ENCODE assay signal across 12 cellular contexts in genomic region chr16:31129568-31130335, GRCh38. TPM values are rescaled to one million over a fixed set of nuclear protein-coding genes. Genes with fewer than 3 reads are reported as not detected.
DNase-seq lines count a peak whose midpoint lies in the region; ATAC-seq, FAIRE-seq and TF ChIP-seq lines count a peak whose summit lies in the region.
"Had no signal": no experiment of that assay in that cellular context is flagged by ENCODE, and none has a peak within 500 bp of the region (broad histone marks: within the 10 kb centered on the region; RNA-seq: fewer than 3 reads in every experiment).

No MANE protein-coding gene starts in this region.

- FAIRE-seq in HepG2 (lab: Jason Lieb, UNC), result no peak
- FAIRE-seq: G401.6 had no signal

- H4K20me1 ChIP-seq in HepG2 (ENCODE audit: insufficient read depth, low read length), result no peaks in the 10 kb centered on the region

- in situ Hi-C loops in HepG2 (cut with HindIII; ENCODE audit: extremely low pct_ligation_motif_present, low pct_unique_long_range_greater_than_20kb), result no loop called here

- CTCF ChIA-PET in HepG2 (lab: Yijun Ruan, JAX; ENCODE audit: low intra/inter-chr PET ratio, low total read pairs), result no interaction called here

- no peak for DNase-seq in HepG2 (ENCODE audit: low spot score)
- DNase-seq in left cardiac atrium, result peak; percentile 81
- DNase-seq in pons (ENCODE audit: low spot score), result peak; percentile 37
- DNase-seq in dedifferentiated amniotic fluid mesenchymal stem cell (ENCODE audit: extremely low spot score), result no peak
- DNase-seq in DMS 273 treated with DMSO at 0.1 percent for 48 hours (lab: John Stamatoyannopoulos, UW), result no peak
- DNase-seq in cerebellar cortex (ENCODE audit: low spot score), result no peak
- no peak for DNase-seq in EL
- DNase-seq: activated CD8-positive, alpha-beta memory T cell treated with anti-CD3 and anti-CD28 coated beads, Interleukin-2, amount 50 U/mL, for 48 hours; MG63 had no signal

- peak overlapping the region; percentile 58 to 70 for H3K27ac ChIP-seq in liver (ENCODE audit: low read depth in 1 of 2, low read length in 2 of 2)
- H3K27ac ChIP-seq in HepG2 (ENCODE audit: extremely low read length, insufficient read depth, low read length), result no peak overlapping the region

- no peaks in the 10 kb centered on the region for H3K79me2 ChIP-seq in HepG2 (ENCODE audit: insufficient read depth, low read length)

- peaks cover 8 to 40% (median 13%) of the 10 kb centered on the region in 4 donors for H3K36me3 ChIP-seq in liver (ENCODE audit: control insufficient read depth in 4 of 4, insufficient read depth in 3 of 4, low read depth in 1 of 4, low read length in 3 of 4)
- peaks cover 17 to 18% of the 10 kb centered on the region in 2 experiments; a peak in 4 of 5 replicates for H3K36me3 ChIP-seq in HepG2 (replicated peaks in 1 of 2; ENCODE audit: control insufficient read depth in 1 of 2, insufficient read depth in 2 of 2, low read length in 2 of 2)

- H3K9ac ChIP-seq in liver (ENCODE audit: low read depth in 1 of 2, low read length in 2 of 2) (no peak overlapping the region), HepG2 (ENCODE audit: insufficient read depth, low read depth, low read length) (no peak overlapping the region)

- peaks cover 0 to 12% (median 2%) of the 10 kb centered on the region in 4 donors for H3K4me1 ChIP-seq in liver (ENCODE audit: control insufficient read depth in 4 of 4, insufficient read depth in 4 of 4, low read length in 3 of 4)
- H3K4me1 ChIP-seq in HepG2 (ENCODE audit: insufficient read depth, low read length), result peaks cover 12% of the 10 kb centered on the region

- H3K4me2 ChIP-seq in HepG2 (ENCODE audit: low read depth, low read length), result no peak overlapping the region

- intact Hi-C loops in HepG2 (cut with micrococcal nuclease; ENCODE audit: unreplicated experiment) (no loop called here), left cardiac atrium (cut with DNase I) (no loop called here)

- no peak for TF ChIP-seq RAD21 in liver (IDR thresholded peaks at IDR 0.05)
- no peak for TF ChIP-seq RAD21 in HepG2 (CRISPR knock-in tag; IDR thresholded peaks at IDR 0.05)

- no peaks in the 10 kb centered on the region for H3K9me3 ChIP-seq in liver (ENCODE audit: control insufficient read depth in 4 of 4, low read length in 3 of 4)
- H3K9me3 ChIP-seq in HepG2 (ENCODE audit: low read length), result no peaks in the 10 kb centered on the region
- H3K9me3 ChIP-seq: MG63 had no signal

- BruUV-seq in HepG2 (replicated peaks; lab: Mats Ljungman, UMichigan), result no TSS peak

- no peak overlapping the region for H2AFZ ChIP-seq in HepG2 (ENCODE audit: low read length)

- POLR2A ChIA-PET in HepG2 (lab: Yijun Ruan, JAX), result interaction anchor here (0.5 to 4.2 kb wide), 4 partner anchors 10 to 15 kb away, joined by 3 to 17 read pairs (median 4); partner anchors contain the start of gene KAT8

- no peak for TF ChIP-seq POLR2A in HepG2 (IDR thresholded peaks at IDR 0.05; ENCODE audit: insufficient read depth in 1 of 2, low read depth in 2 of 2, low read length in 2 of 2)

- H3K4me3 ChIP-seq in liver (ENCODE audit: low read depth in 1 of 3, low read length in 3 of 3) (no peak overlapping the region), HepG2 (replicated peaks in 1 of 3; ENCODE audit: insufficient read depth in 1 of 3, low read depth in 2 of 3, low read length in 3 of 3) (no peak overlapping the region)
- H3K4me3 ChIP-seq: MG63 had no signal

- ATAC-seq in HepG2 (no peak), left cardiac atrium (peak; percentile 58 to 64)

- WGBS in liver, result 73% methylated on average over 29 of the region's 29 CpGs
- WGBS in HepG2 (ENCODE audit: low lambda C conversion rate), result 91% methylated on average over 26 of the region's 29 CpGs

- TF ChIP-seq EP300 in HepG2 (IDR thresholded peaks at IDR 0.05; ENCODE audit: low read depth in 2 of 2, low read length in 2 of 2) (no peak), HepG2 (CRISPR knock-in tag; IDR thresholded peaks at IDR 0.05; ENCODE audit: borderline replicate concordance) (no peak)

- no peak for TF ChIP-seq CTCF in liver (IDR thresholded peaks at IDR 0.05; ENCODE audit: low read depth, low read length, missing input control)
- no peak for TF ChIP-seq CTCF in HepG2 (CRISPR knock-in tag; IDR thresholded peaks at IDR 0.05)

- H3K27me3 ChIP-seq in liver (ENCODE audit: control insufficient read depth in 4 of 4, insufficient read depth in 4 of 4, low read length in 3 of 4), result no peaks in the 10 kb centered on the region
- H3K27me3 ChIP-seq in HepG2 (ENCODE audit: control insufficient read depth in 1 of 2, insufficient read depth in 2 of 2, low read length in 2 of 2), result no peaks in the 10 kb centered on the region
- H3K27me3 ChIP-seq: MG63 had no signal

RNA-seq across cellular contexts. Expression of gene PRSS8, which starts 5.8 kb away (rescaled TPM):
- total RNA-seq in liver (1 to 10 TPM; 1.1 to 8.3 TPM), HepG2 (2016; rRNA removed; fragmentation: Illumina TruSeq; extraction: Trizol) (1.2 and 2.6 TPM in 2 replicates), left cardiac atrium (under 1 TPM in 1 of 2 donors, not detected in 1; 0.21 TPM)
- polyA plus RNA-seq in liver (10 to 100 TPM in 1 of 2 donors, 1 to 10 TPM in 1; 8.5 to 50.1 TPM), HepG2 (2011; rRNA removed) (7.2 and 20.0 TPM in 2 replicates)
- total RNA-seq in HepG2 (2016; cell fraction: cytosol; rRNA removed; fragmentation: Illumina TruSeq; extraction: Trizol; ENCODE audit: low read depth), result 0.18 and 0.20 TPM in 2 replicates
- total RNA-seq in HepG2 (2016; cell fraction: insoluble cytoplasmic fraction; rRNA removed; fragmentation: Illumina TruSeq; extraction: Trizol), result 1.4 and 2.9 TPM in 2 replicates
- total RNA-seq in HepG2 (2016; cell fraction: membrane; rRNA removed; fragmentation: Illumina TruSeq; extraction: Trizol), result 0.65 and 0.99 TPM in 2 replicates
- total RNA-seq in HepG2 (2016; cell fraction: nucleus; rRNA removed; fragmentation: Illumina TruSeq; extraction: Trizol), result 3.0 and 3.8 TPM in 2 replicates
- polyA plus RNA-seq in HepG2 (2011; cell fraction: cytosol; rRNA removed), result 11.2 and 11.7 TPM in 2 replicates
- 8.1 and 15.7 TPM in 2 replicates for polyA plus RNA-seq in HepG2 (2011; cell fraction: nucleus; rRNA removed)
- polyA plus RNA-seq in HepG2 (2012), result 12.5 and 34.4 TPM in 2 replicates
- polyA plus RNA-seq in HepG2 (2016; cell fraction: cytosol; fragmentation: Illumina TruSeq; extraction: Trizol; ENCODE audit: low read depth), result 0.41 and 0.50 TPM in 2 replicates
- polyA plus RNA-seq in HepG2 (2016; cell fraction: insoluble cytoplasmic fraction; fragmentation: Illumina TruSeq; extraction: Trizol; ENCODE audit: low read depth), result 1.6 and 1.8 TPM in 2 replicates
- 0.51 and 0.63 TPM in 2 replicates for polyA plus RNA-seq in HepG2 (2016; cell fraction: membrane; fragmentation: Illumina TruSeq; extraction: Trizol; ENCODE audit: low read depth)
- 6.6 and 8.0 TPM in 2 replicates for polyA plus RNA-seq in HepG2 (2016; cell fraction: nucleus; fragmentation: Illumina TruSeq; extraction: Trizol; ENCODE audit: insufficient read depth, low read depth)
- polyA minus RNA-seq in HepG2 (2011; rRNA and poly(A)+ RNA removed; ENCODE audit: low replicate concordance), result 0.58 and 12.5 TPM in 2 replicates
- polyA minus RNA-seq in HepG2 (2011; cell fraction: cytosol; rRNA and poly(A)+ RNA removed), result 5.5 and 9.5 TPM in 2 replicates
- polyA minus RNA-seq in HepG2 (2011; cell fraction: nucleus; rRNA and poly(A)+ RNA removed), result 0.77 and 2.7 TPM in 2 replicates
- total RNA-seq: neural crest cell had no signal

RNA-seq across cellular contexts. Expression of gene KAT8, which starts 12.3 kb away (rescaled TPM):
- total RNA-seq in liver (10 to 100 TPM; 20.9 to 37.4 TPM), HepG2 (2016; rRNA removed; fragmentation: Illumina TruSeq; extraction: Trizol) (69.5 and 79.0 TPM in 2 replicates), left cardiac atrium (10 to 100 TPM; 57.3 to 74.1 TPM)
- polyA plus RNA-seq in liver (10 to 100 TPM; 15.9 to 18.3 TPM), HepG2 (2011; rRNA removed) (84.2 and 85.3 TPM in 2 replicates)
- total RNA-seq in HepG2 (2016; cell fraction: cytosol; rRNA removed; fragmentation: Illumina TruSeq; extraction: Trizol; ENCODE audit: low read depth), result 35.7 and 36.8 TPM in 2 replicates
- 66.0 and 82.2 TPM in 2 replicates for total RNA-seq in HepG2 (2016; cell fraction: insoluble cytoplasmic fraction; rRNA removed; fragmentation: Illumina TruSeq; extraction: Trizol)
- total RNA-seq in HepG2 (2016; cell fraction: membrane; rRNA removed; fragmentation: Illumina TruSeq; extraction: Trizol), result 28.5 and 33.0 TPM in 2 replicates
- total RNA-seq in HepG2 (2016; cell fraction: nucleus; rRNA removed; fragmentation: Illumina TruSeq; extraction: Trizol), result 42.9 and 51.1 TPM in 2 replicates
- 59.8 and 72.8 TPM in 2 replicates for polyA plus RNA-seq in HepG2 (2011; cell fraction: cytosol; rRNA removed)
- polyA plus RNA-seq in HepG2 (2011; cell fraction: nucleus; rRNA removed), result 112 and 113 TPM in 2 replicates
- polyA plus RNA-seq in HepG2 (2012), result 49.1 and 52.0 TPM in 2 replicates
- polyA plus RNA-seq in HepG2 (2016; cell fraction: cytosol; fragmentation: Illumina TruSeq; extraction: Trizol; ENCODE audit: low read depth), result 5.9 and 6.1 TPM in 2 replicates
- 58.7 and 63.1 TPM in 2 replicates for polyA plus RNA-seq in HepG2 (2016; cell fraction: insoluble cytoplasmic fraction; fragmentation: Illumina TruSeq; extraction: Trizol; ENCODE audit: low read depth)
- 13.2 and 14.8 TPM in 2 replicates for polyA plus RNA-seq in HepG2 (2016; cell fraction: membrane; fragmentation: Illumina TruSeq; extraction: Trizol; ENCODE audit: low read depth)
- 86.8 and 87.6 TPM in 2 replicates for polyA plus RNA-seq in HepG2 (2016; cell fraction: nucleus; fragmentation: Illumina TruSeq; extraction: Trizol; ENCODE audit: insufficient read depth, low read depth)
- 37.8 and 50.2 TPM in 2 replicates for polyA minus RNA-seq in HepG2 (2011; rRNA and poly(A)+ RNA removed; ENCODE audit: low replicate concordance)
- polyA minus RNA-seq in HepG2 (2011; cell fraction: cytosol; rRNA and poly(A)+ RNA removed), result 25.3 and 26.2 TPM in 2 replicates
- polyA minus RNA-seq in HepG2 (2011; cell fraction: nucleus; rRNA and poly(A)+ RNA removed), result 37.3 and 44.0 TPM in 2 replicates

RNA-seq across cellular contexts. Expression of gene PRSS36, which starts 20.1 kb away (rescaled TPM):
- total RNA-seq in liver, result under 1 TPM; 0.09 to 0.50 TPM
- 1 to 10 TPM in 1 of 2 donors, under 1 TPM in 1; 0.74 to 2.1 TPM for polyA plus RNA-seq in liver
- total RNA-seq in HepG2 (2016; rRNA removed; fragmentation: Illumina TruSeq; extraction: Trizol), result 1.1 and 1.5 TPM in 2 replicates
- 2.5 and 3.6 TPM in 2 replicates for total RNA-seq in HepG2 (2016; cell fraction: cytosol; rRNA removed; fragmentation: Illumina TruSeq; extraction: Trizol; ENCODE audit: low read depth)
- 0.79 and 2.2 TPM in 2 replicates for total RNA-seq in HepG2 (2016; cell fraction: insoluble cytoplasmic fraction; rRNA removed; fragmentation: Illumina TruSeq; extraction: Trizol)
- total RNA-seq in HepG2 (2016; cell fraction: membrane; rRNA removed; fragmentation: Illumina TruSeq; extraction: Trizol), result 3.2 and 4.8 TPM in 2 replicates
- 1.1 and 1.8 TPM in 2 replicates for total RNA-seq in HepG2 (2016; cell fraction: nucleus; rRNA removed; fragmentation: Illumina TruSeq; extraction: Trizol)
- 2.1 and 2.7 TPM in 2 replicates for polyA plus RNA-seq in HepG2 (2011; rRNA removed)
- polyA plus RNA-seq in HepG2 (2011; cell fraction: cytosol; rRNA removed), result 0.95 and 2.1 TPM in 2 replicates
- 1.9 and 2.8 TPM in 2 replicates for polyA plus RNA-seq in HepG2 (2011; cell fraction: nucleus; rRNA removed)
- polyA plus RNA-seq in HepG2 (2012), result 0.71 and 1.5 TPM in 2 replicates
- 2.1 and 2.2 TPM in 2 replicates for polyA plus RNA-seq in HepG2 (2016; cell fraction: cytosol; fragmentation: Illumina TruSeq; extraction: Trizol; ENCODE audit: low read depth)
- polyA plus RNA-seq in HepG2 (2016; cell fraction: insoluble cytoplasmic fraction; fragmentation: Illumina TruSeq; extraction: Trizol; ENCODE audit: low read depth), result 2.1 and 2.5 TPM in 2 replicates
- polyA plus RNA-seq in HepG2 (2016; cell fraction: membrane; fragmentation: Illumina TruSeq; extraction: Trizol; ENCODE audit: low read depth), result 0.93 and 4.0 TPM in 2 replicates
- 1.3 and 3.1 TPM in 2 replicates for polyA plus RNA-seq in HepG2 (2016; cell fraction: nucleus; fragmentation: Illumina TruSeq; extraction: Trizol; ENCODE audit: insufficient read depth, low read depth)
- polyA minus RNA-seq in HepG2 (2011; rRNA and poly(A)+ RNA removed; ENCODE audit: low replicate concordance), result 0.76 and 9.9 TPM in 2 replicates
- 0.20 and 0.44 TPM in 2 replicates for polyA minus RNA-seq in HepG2 (2011; cell fraction: cytosol; rRNA and poly(A)+ RNA removed)
- 1.3 TPM in 1 of 2 replicates, not detected in the other for polyA minus RNA-seq in HepG2 (2011; cell fraction: nucleus; rRNA and poly(A)+ RNA removed)
- total RNA-seq in left cardiac atrium, result 1 to 10 TPM; 3.0 to 4.2 TPM

RNA-seq across cellular contexts. Expression of gene BCKDK, which starts 21.6 kb away (rescaled TPM):
- total RNA-seq in liver (10 to 100 TPM; 10.0 to 29.5 TPM), HepG2 (2016; rRNA removed; fragmentation: Illumina TruSeq; extraction: Trizol) (24.9 and 25.2 TPM in 2 replicates), left cardiac atrium (10 to 100 TPM; 43.4 to 46.4 TPM)
- polyA plus RNA-seq in liver (10 to 100 TPM; 40.2 to 41.6 TPM), HepG2 (2011; rRNA removed) (42.6 and 54.2 TPM in 2 replicates)
- 25.2 and 38.0 TPM in 2 replicates for total RNA-seq in HepG2 (2016; cell fraction: cytosol; rRNA removed; fragmentation: Illumina TruSeq; extraction: Trizol; ENCODE audit: low read depth)
- total RNA-seq in HepG2 (2016; cell fraction: insoluble cytoplasmic fraction; rRNA removed; fragmentation: Illumina TruSeq; extraction: Trizol), result 21.6 and 21.9 TPM in 2 replicates
- 42.8 and 61.6 TPM in 2 replicates for total RNA-seq in HepG2 (2016; cell fraction: membrane; rRNA removed; fragmentation: Illumina TruSeq; extraction: Trizol)
- 12.9 and 14.9 TPM in 2 replicates for total RNA-seq in HepG2 (2016; cell fraction: nucleus; rRNA removed; fragmentation: Illumina TruSeq; extraction: Trizol)
- polyA plus RNA-seq in HepG2 (2011; cell fraction: cytosol; rRNA removed), result 29.2 and 38.9 TPM in 2 replicates
- 119 and 127 TPM in 2 replicates for polyA plus RNA-seq in HepG2 (2011; cell fraction: nucleus; rRNA removed)
- 36.4 and 39.6 TPM in 2 replicates for polyA plus RNA-seq in HepG2 (2012)
- 61.2 and 88.9 TPM in 2 replicates for polyA plus RNA-seq in HepG2 (2016; cell fraction: cytosol; fragmentation: Illumina TruSeq; extraction: Trizol; ENCODE audit: low read depth)
- 38.3 and 44.6 TPM in 2 replicates for polyA plus RNA-seq in HepG2 (2016; cell fraction: insoluble cytoplasmic fraction; fragmentation: Illumina TruSeq; extraction: Trizol; ENCODE audit: low read depth)
- 82.3 and 100 TPM in 2 replicates for polyA plus RNA-seq in HepG2 (2016; cell fraction: membrane; fragmentation: Illumina TruSeq; extraction: Trizol; ENCODE audit: low read depth)
- 34.1 and 38.8 TPM in 2 replicates for polyA plus RNA-seq in HepG2 (2016; cell fraction: nucleus; fragmentation: Illumina TruSeq; extraction: Trizol; ENCODE audit: insufficient read depth, low read depth)
- 34.7 and 50.5 TPM in 2 replicates for polyA minus RNA-seq in HepG2 (2011; rRNA and poly(A)+ RNA removed; ENCODE audit: low replicate concordance)
- 23.9 and 34.2 TPM in 2 replicates for polyA minus RNA-seq in HepG2 (2011; cell fraction: cytosol; rRNA and poly(A)+ RNA removed)
- 25.6 and 37.4 TPM in 2 replicates for polyA minus RNA-seq in HepG2 (2011; cell fraction: nucleus; rRNA and poly(A)+ RNA removed)

RNA-seq across cellular contexts. Expression of gene VKORC1, which starts 35.2 kb away (rescaled TPM):
- total RNA-seq in liver, result 100 to 1,000 TPM in 1 of 2 donors, 10 to 100 TPM in 1; 29.9 to 166 TPM
- 100 to 1,000 TPM; 360 to 519 TPM for polyA plus RNA-seq in liver
- total RNA-seq in HepG2 (2016; rRNA removed; fragmentation: Illumina TruSeq; extraction: Trizol), result 92.1 and 141 TPM in 2 replicates
- total RNA-seq in HepG2 (2016; cell fraction: cytosol; rRNA removed; fragmentation: Illumina TruSeq; extraction: Trizol; ENCODE audit: low read depth), result 108 and 123 TPM in 2 replicates
- 100 and 140 TPM in 2 replicates for total RNA-seq in HepG2 (2016; cell fraction: insoluble cytoplasmic fraction; rRNA removed; fragmentation: Illumina TruSeq; extraction: Trizol)
- total RNA-seq in HepG2 (2016; cell fraction: membrane; rRNA removed; fragmentation: Illumina TruSeq; extraction: Trizol), result 83.8 and 103 TPM in 2 replicates
- total RNA-seq in HepG2 (2016; cell fraction: nucleus; rRNA removed; fragmentation: Illumina TruSeq; extraction: Trizol), result 94.6 and 113 TPM in 2 replicates
- polyA plus RNA-seq in HepG2 (2011; rRNA removed), result 613 and 615 TPM in 2 replicates
- 980 and 1,226 TPM in 2 replicates for polyA plus RNA-seq in HepG2 (2011; cell fraction: cytosol; rRNA removed)
- polyA plus RNA-seq in HepG2 (2011; cell fraction: nucleus; rRNA removed), result 399 and 426 TPM in 2 replicates
- 226 and 325 TPM in 2 replicates for polyA plus RNA-seq in HepG2 (2012)
- 88.3 and 112 TPM in 2 replicates for polyA plus RNA-seq in HepG2 (2016; cell fraction: cytosol; fragmentation: Illumina TruSeq; extraction: Trizol; ENCODE audit: low read depth)
- polyA plus RNA-seq in HepG2 (2016; cell fraction: insoluble cytoplasmic fraction; fragmentation: Illumina TruSeq; extraction: Trizol; ENCODE audit: low read depth), result 134 and 149 TPM in 2 replicates
- polyA plus RNA-seq in HepG2 (2016; cell fraction: membrane; fragmentation: Illumina TruSeq; extraction: Trizol; ENCODE audit: low read depth), result 106 and 112 TPM in 2 replicates
- polyA plus RNA-seq in HepG2 (2016; cell fraction: nucleus; fragmentation: Illumina TruSeq; extraction: Trizol; ENCODE audit: insufficient read depth, low read depth), result 220 and 229 TPM in 2 replicates
- polyA minus RNA-seq in HepG2 (2011; rRNA and poly(A)+ RNA removed; ENCODE audit: low replicate concordance), result 450 and 1,230 TPM in 2 replicates
- 139 and 156 TPM in 2 replicates for polyA minus RNA-seq in HepG2 (2011; cell fraction: cytosol; rRNA and poly(A)+ RNA removed)
- polyA minus RNA-seq in HepG2 (2011; cell fraction: nucleus; rRNA and poly(A)+ RNA removed), result 91.0 and 99.1 TPM in 2 replicates
- 10 to 100 TPM; 47.1 to 53.2 TPM for total RNA-seq in left cardiac atrium

Comparison
In these comparisons a context has a peak if more than half of its experiments do, and no peak if none do; other contexts are left out.
1. DNase-seq: peak in left cardiac atrium (single experiment) and pons (single experiment); none in HepG2 (single experiment), dedifferentiated amniotic fluid mesenchymal stem cell (single experiment), DMS 273 treated with DMSO at 0.1 percent for 48 hours (single experiment), cerebellar cortex (single experiment) and EL (single experiment).